18 cellular contexts compared by ENCODE assay signal in genomic region chr6:64732888-64733287, GRCh38.
DNase-seq lines count a peak whose midpoint lies in the region; ATAC-seq and TF ChIP-seq lines count a peak whose summit lies in the region.
"Had no signal": no experiment of that assay in that cellular context is flagged by ENCODE, and none has a peak within 500 bp of the region (broad histone marks: within the 10 kb centered on the region; RNA-seq: fewer than 3 reads in every experiment).

No MANE protein-coding gene starts in this region.

- no peak for TF ChIP-seq POLR2A in suprapubic skin (IDR thresholded peaks at IDR 0.05)

- no peaks in the 10 kb centered on the region for H3K36me3 Mint-ChIP-seq in stimulated activated memory B cell treated with anti-CD40 and anti-IgM and Interleukin-4, amounts not matched to agents 10 μg/mL and 1 μg/mL and 100 μg/mL, for 72 hours
- H3K36me3 Mint-ChIP-seq: CD4-positive, alpha-beta memory T cell; memory B cell had no signal

- H3K4me3 Mint-ChIP-seq in stimulated activated memory B cell treated with anti-CD40 and anti-IgM and Interleukin-4, amounts not matched to agents 10 μg/mL and 1 μg/mL and 100 μg/mL, for 72 hours: no peak overlapping the region
- H3K4me3 Mint-ChIP-seq: CD4-positive, alpha-beta memory T cell; memory B cell; stimulated activated naive CD8-positive, alpha-beta T cell treated with anti-CD3 and anti-CD28 coated beads, Interleukin-15, amount 100 ng/mL, for 72 hours had no signal

- ATAC-seq in stimulated activated memory B cell treated with anti-CD40 and anti-IgM and Interleukin-4, amounts not matched to agents 10 μg/mL and 1 μg/mL and 100 μg/mL, for 72 hours: no peak
- ATAC-seq: esophagus mucosa; K562; stimulated activated naive CD8-positive, alpha-beta T cell treated with anti-CD3 and anti-CD28 coated beads, Interleukin-15, amount 100 ng/mL, for 72 hours had no signal

- DNase-seq in H4 (ENCODE audit: low spot score) (peak; percentile 62), NCI-H526 (lab: John Stamatoyannopoulos, UW) (peak; percentile 3 to 28), amniotic epithelial cell (ENCODE audit: low read depth) (peak; percentile 82), islet precursor cell (peak; percentile 72), head of caudate nucleus (no peak), suprapubic skin (ENCODE audit: low spot score in 2 of 2) (no peak)
- no peak for DNase-seq in activated CD8-positive, alpha-beta memory T cell treated with anti-CD3 and anti-CD28 coated beads, Interleukin-2, amount 50 U/mL, for 48 hours
- DNase-seq: activated CD4-positive, CD25-positive, alpha-beta regulatory T cell; activated naive CD4-positive, alpha-beta T cell treated with anti-CD3 and anti-CD28 coated beads, Interleukin-2, amount 50 U/mL, for 16 hours; CD4-positive, alpha-beta memory T cell; NCI-H1694; stimulated activated naive CD8-positive, alpha-beta T cell treated with anti-CD3 and anti-CD28 coated beads, Interleukin-15, amount 100 ng/mL, for 72 hours had no signal

- no peak for TF ChIP-seq CTCF in suprapubic skin (IDR thresholded peaks at IDR 0.05)

- no peak overlapping the region for H3K4me3 ChIP-seq in suprapubic skin
- H3K4me3 ChIP-seq: K562, SJSA1 had no signal

- H3K36me3 ChIP-seq in suprapubic skin: no peaks in the 10 kb centered on the region
- H3K36me3 ChIP-seq: neutrophil, SJSA1 had no signal

- no peaks in the 10 kb centered on the region for H3K27me3 Mint-ChIP-seq in stimulated activated memory B cell treated with anti-CD40 and anti-IgM and Interleukin-4, amounts not matched to agents 10 μg/mL and 1 μg/mL and 100 μg/mL, for 72 hours
- H3K27me3 Mint-ChIP-seq: CD4-positive, alpha-beta memory T cell; memory B cell; stimulated activated naive CD8-positive, alpha-beta T cell treated with anti-CD3 and anti-CD28 coated beads, Interleukin-15, amount 100 ng/mL, for 72 hours had no signal

- no peak overlapping the region for H3K27ac ChIP-seq in suprapubic skin
- H3K27ac ChIP-seq: neutrophil, SJSA1 had no signal

- intact Hi-C loops in head of caudate nucleus (cut with DNase I): no loop called here

- H3K27ac Mint-ChIP-seq in stimulated activated memory B cell treated with anti-CD40 and anti-IgM and Interleukin-4, amounts not matched to agents 10 μg/mL and 1 μg/mL and 100 μg/mL, for 72 hours: no peak overlapping the region
- H3K27ac Mint-ChIP-seq: CD4-positive, alpha-beta memory T cell; memory B cell; stimulated activated naive CD8-positive, alpha-beta T cell treated with anti-CD3 and anti-CD28 coated beads, Interleukin-15, amount 100 ng/mL, for 72 hours had no signal

- peaks cover 5% of the 10 kb centered on the region for H3K9me3 Mint-ChIP-seq in stimulated activated memory B cell treated with anti-CD40 and anti-IgM and Interleukin-4, amounts not matched to agents 10 μg/mL and 1 μg/mL and 100 μg/mL, for 72 hours

- H3K4me1 Mint-ChIP-seq in stimulated activated memory B cell treated with anti-CD40 and anti-IgM and Interleukin-4, amounts not matched to agents 10 μg/mL and 1 μg/mL and 100 μg/mL, for 72 hours: no peaks in the 10 kb centered on the region
- H3K4me1 Mint-ChIP-seq: CD4-positive, alpha-beta memory T cell; memory B cell; stimulated activated naive CD8-positive, alpha-beta T cell treated with anti-CD3 and anti-CD28 coated beads, Interleukin-15, amount 100 ng/mL, for 72 hours had no signal

- no peaks in the 10 kb centered on the region for H3K4me1 ChIP-seq in suprapubic skin
- H3K4me1 ChIP-seq: SJSA1 had no signal

- no peak for TF ChIP-seq EP300 in suprapubic skin (IDR thresholded peaks at IDR 0.05)

- no peaks in the 10 kb centered on the region for H3K27me3 ChIP-seq in suprapubic skin
- H3K27me3 ChIP-seq: neutrophil, SJSA1 had no signal

- peaks cover 5% of the 10 kb centered on the region for H3K9me3 ChIP-seq in suprapubic skin
- H3K9me3 ChIP-seq: neutrophil, SJSA1 had no signal

Comparison
In these comparisons a context has a peak if more than half of its experiments do, and no peak if none do; other contexts are left out.
1. DNase-seq: peak in H4 (single experiment), NCI-H526 (2 of 2), amniotic epithelial cell (single experiment) and islet precursor cell (single experiment); none in head of caudate nucleus (0 of 42), activated CD8-positive, alpha-beta memory T cell treated with anti-CD3 and anti-CD28 coated beads, Interleukin-2, amount 50 U/mL, for 48 hours (single experiment) and suprapubic skin (0 of 2).